In genomic region chr14:98775892-98776291, GRCh38 we compare ENCODE assay signal across 18 cellular contexts.
"Had no signal": no experiment of that assay in that cellular context is flagged by ENCODE, and none has a peak within 500 bp of the region (broad histone marks: within the 10 kb centered on the region; RNA-seq: fewer than 3 reads in every experiment).

No MANE protein-coding gene starts in this region.

- ATAC-seq: heart left ventricle, left cardiac atrium, lower lobe of right lung, mucosa of descending colon had no signal

- H3K4me1 ChIP-seq: colonic mucosa, esophagus squamous epithelium, gastrocnemius medialis, heart left ventricle, left ventricle myocardium inferior, lower lobe of right lung had no signal

- H3K27me3 ChIP-seq: colonic mucosa, esophagus squamous epithelium, gastrocnemius medialis, heart left ventricle, hepatocyte had no signal

- H3K36me3 ChIP-seq: colonic mucosa, esophagus squamous epithelium, gastrocnemius medialis, heart left ventricle, left ventricle myocardium inferior, lower lobe of right lung had no signal

- H3K4me3 ChIP-seq: colonic mucosa, esophagus squamous epithelium, gastrocnemius medialis, heart left ventricle, hepatocyte, left ventricle myocardium inferior, lower lobe of right lung, mucosa of descending colon had no signal

- DNase-seq: cerebellar nuclear complex; colonic mucosa; cortex of kidney; effector memory CD4-positive, alpha-beta T cell; esophagus squamous epithelium; foreskin fibroblast; foreskin melanocyte; gastrocnemius medialis; glutamatergic neuron; heart left ventricle; hypothalamus; immature natural killer cell; left cardiac atrium; left ventricle myocardium inferior; lower lobe of right lung; mesenchymal stem cell; mucosa of descending colon had no signal

- H3K9me3 ChIP-seq: colonic mucosa, esophagus squamous epithelium, gastrocnemius medialis, heart left ventricle, left ventricle myocardium inferior, lower lobe of right lung, mucosa of descending colon had no signal

- H3K27ac ChIP-seq: colonic mucosa, esophagus squamous epithelium, gastrocnemius medialis, heart left ventricle, hepatocyte, left ventricle myocardium inferior, lower lobe of right lung had no signal
